ENCODE assay signal across 1 cellular context in the genomic region with DNA sequence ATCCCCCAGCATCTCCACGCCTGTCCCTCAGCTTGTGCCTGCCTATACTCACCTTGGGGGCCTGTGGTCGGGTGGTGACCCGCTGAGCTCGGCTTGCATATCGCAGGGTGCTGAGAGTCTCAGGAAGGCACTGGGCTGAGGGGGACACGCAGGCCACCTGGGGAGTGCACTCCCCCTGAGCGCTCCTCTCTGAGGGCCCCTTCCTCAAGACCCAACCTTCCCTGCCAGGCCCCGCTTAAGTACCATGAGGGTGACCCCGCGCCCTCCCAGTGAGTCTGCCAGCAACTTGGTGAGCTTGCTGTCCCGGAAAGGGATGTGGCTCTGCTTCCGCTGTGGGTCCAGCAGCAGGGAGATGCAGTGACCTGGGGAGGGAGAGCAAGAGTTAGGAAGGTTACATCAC.
TF ChIP-seq lines count a peak whose summit lies in the region.

No MANE protein-coding gene starts in this region.

TF ChIP-seq in SK-N-SH treated with all-trans-retinoic acid at 6 μM for 48 hours, 23 proteins besides CTCF, POLR2A, EP300 and RAD21 (continued from another document):
- TF ChIP-seq, protein P1, sequence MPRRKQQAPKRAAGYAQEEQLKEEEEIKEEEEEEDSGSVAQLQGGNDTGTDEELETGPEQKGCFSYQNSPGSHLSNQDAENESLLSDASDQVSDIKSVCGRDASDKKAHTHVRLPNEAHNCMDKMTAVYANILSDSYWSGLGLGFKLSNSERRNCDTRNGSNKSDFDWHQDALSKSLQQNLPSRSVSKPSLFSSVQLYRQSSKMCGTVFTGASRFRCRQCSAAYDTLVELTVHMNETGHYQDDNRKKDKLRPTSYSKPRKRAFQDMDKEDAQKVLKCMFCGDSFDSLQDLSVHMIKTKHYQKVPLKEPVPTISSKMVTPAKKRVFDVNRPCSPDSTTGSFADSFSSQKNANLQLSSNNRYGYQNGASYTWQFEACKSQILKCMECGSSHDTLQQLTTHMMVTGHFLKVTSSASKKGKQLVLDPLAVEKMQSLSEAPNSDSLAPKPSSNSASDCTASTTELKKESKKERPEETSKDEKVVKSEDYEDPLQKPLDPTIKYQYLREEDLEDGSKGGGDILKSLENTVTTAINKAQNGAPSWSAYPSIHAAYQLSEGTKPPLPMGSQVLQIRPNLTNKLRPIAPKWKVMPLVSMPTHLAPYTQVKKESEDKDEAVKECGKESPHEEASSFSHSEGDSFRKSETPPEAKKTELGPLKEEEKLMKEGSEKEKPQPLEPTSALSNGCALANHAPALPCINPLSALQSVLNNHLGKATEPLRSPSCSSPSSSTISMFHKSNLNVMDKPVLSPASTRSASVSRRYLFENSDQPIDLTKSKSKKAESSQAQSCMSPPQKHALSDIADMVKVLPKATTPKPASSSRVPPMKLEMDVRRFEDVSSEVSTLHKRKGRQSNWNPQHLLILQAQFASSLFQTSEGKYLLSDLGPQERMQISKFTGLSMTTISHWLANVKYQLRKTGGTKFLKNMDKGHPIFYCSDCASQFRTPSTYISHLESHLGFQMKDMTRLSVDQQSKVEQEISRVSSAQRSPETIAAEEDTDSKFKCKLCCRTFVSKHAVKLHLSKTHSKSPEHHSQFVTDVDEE (CRISPR knock-in tag; IDR thresholded peaks at IDR 0.05) = no peak
- TF ChIP-seq ZNF8 (CRISPR knock-in tag; IDR thresholded peaks at IDR 0.05) = no peak
